Comparison of ENCODE assay signal across 34 cellular contexts in genomic region chr5:154562244-154562861, GRCh38.
"Had no signal": no experiment of that assay in that cellular context is flagged by ENCODE, and none has a peak within 500 bp of the region (broad histone marks: within the 10 kb centered on the region; RNA-seq: fewer than 3 reads in every experiment).

No MANE protein-coding gene starts in this region.

- H3K36me3 Mint-ChIP-seq: activated CD4-positive, alpha-beta memory T cell treated with anti-CD3 and anti-CD28 coated beads for 36 hours; activated CD8-positive, alpha-beta memory T cell treated with anti-CD3 and anti-CD28 coated beads, Interleukin-2, amount 10 ng/mL, durations not matched to agents 7 days and 5 days; activated naive CD4-positive, alpha-beta T cell treated with anti-CD3 and anti-CD28 coated beads, Interleukin-2, amount 50 U/mL, for 24 hours; activated naive CD8-positive, alpha-beta T cell treated with anti-CD3 and anti-CD28 coated beads for 36 hours; brain had no signal

- H3K27me3 ChIP-seq: cardiac muscle cell, colonic mucosa had no signal

- H3K27ac Mint-ChIP-seq: activated CD4-positive, alpha-beta memory T cell treated with anti-CD3 and anti-CD28 coated beads for 36 hours; activated CD4-positive, alpha-beta T cell treated with anti-CD3 and anti-CD28 coated beads for 36 hours; activated CD4-positive, alpha-beta T cell treated with anti-CD3 and anti-CD28 coated beads, Interleukin-2, amount 10 ng/mL, durations not matched to agents 24 days and 14 days; activated CD8-positive, alpha-beta memory T cell treated with anti-CD3 and anti-CD28 coated beads, Interleukin-2, amount 10 ng/mL, durations not matched to agents 7 days and 5 days; activated CD8-positive, alpha-beta T cell treated with anti-CD3 and anti-CD28 coated beads, Interleukin-2, amount 10 ng/mL, durations not matched to agents 7 days and 5 days; activated naive CD4-positive, alpha-beta T cell treated with anti-CD3 and anti-CD28 coated beads for 36 hours; activated naive CD4-positive, alpha-beta T cell treated with anti-CD3 and anti-CD28 coated beads, Interleukin-2, amount 50 U/mL, for 24 hours; activated naive CD8-positive, alpha-beta T cell treated with anti-CD3 and anti-CD28 coated beads for 36 hours; activated naive CD8-positive, alpha-beta T cell treated with anti-CD3 and anti-CD28 coated beads, Interleukin-2, amount 50 U/mL, for 24 hours; activated T-helper 1 cell treated with anti-CD3 and anti-CD28 coated beads, Interleukin-12 subunit alpha, Interleukin-12 subunit beta, Interleukin-2, Interleukin-4 antibody, amounts not matched to agents 30 ng/mL and 10 ng/mL and 1 ng/mL, durations not matched to agents 14 hours and 24 hours and 36 hours; activated T-helper 2 cell treated with anti-CD3 and anti-CD28 coated beads, Interferon-gamma antibody, Interleukin-2, Interleukin-4, amounts not matched to agents 10 μg/mL and 5 μg/mL and 100 μg/mL, durations not matched to agents 14 hours and 24 hours and 36 hours; brain; T-helper 17 cell; T-helper 2 cell treated with Interferon-gamma antibody and Interleukin-4, amounts not matched to agents 5 μg/mL and 100 μg/mL, for 36 hours had no signal

- H3K4me1 Mint-ChIP-seq: activated CD4-positive, alpha-beta T cell treated with anti-CD3 and anti-CD28 coated beads for 36 hours; activated CD4-positive, alpha-beta T cell treated with anti-CD3 and anti-CD28 coated beads, Interleukin-2, amount 10 ng/mL, durations not matched to agents 24 days and 14 days; activated CD8-positive, alpha-beta memory T cell treated with anti-CD3 and anti-CD28 coated beads, Interleukin-2, amount 10 ng/mL, durations not matched to agents 7 days and 5 days; activated naive CD4-positive, alpha-beta T cell treated with anti-CD3 and anti-CD28 coated beads, Interleukin-2, amount 50 U/mL, for 24 hours; activated naive CD8-positive, alpha-beta T cell treated with anti-CD3 and anti-CD28 coated beads, Interleukin-2, amount 50 U/mL, for 24 hours had no signal

- H3K4me1 ChIP-seq: adrenal gland, breast epithelium, colonic mucosa had no signal

- H3K4me3 Mint-ChIP-seq: activated CD4-positive, alpha-beta memory T cell treated with anti-CD3 and anti-CD28 coated beads for 36 hours; activated CD4-positive, alpha-beta T cell treated with anti-CD3 and anti-CD28 coated beads for 36 hours; activated CD4-positive, alpha-beta T cell treated with anti-CD3 and anti-CD28 coated beads, Interleukin-2, amount 10 ng/mL, durations not matched to agents 24 days and 14 days; activated CD8-positive, alpha-beta memory T cell treated with anti-CD3 and anti-CD28 coated beads, Interleukin-2, amount 10 ng/mL, durations not matched to agents 7 days and 5 days; activated CD8-positive, alpha-beta T cell treated with anti-CD3 and anti-CD28 coated beads, Interleukin-2, amount 10 ng/mL, durations not matched to agents 7 days and 5 days; activated naive CD4-positive, alpha-beta T cell treated with anti-CD3 and anti-CD28 coated beads for 36 hours; activated naive CD4-positive, alpha-beta T cell treated with anti-CD3 and anti-CD28 coated beads, Interleukin-2, amount 50 U/mL, for 24 hours; activated naive CD8-positive, alpha-beta T cell treated with anti-CD3 and anti-CD28 coated beads for 36 hours; activated naive CD8-positive, alpha-beta T cell treated with anti-CD3 and anti-CD28 coated beads, Interleukin-2, amount 50 U/mL, for 24 hours; activated T-helper 1 cell treated with anti-CD3 and anti-CD28 coated beads, Interleukin-12 subunit alpha, Interleukin-12 subunit beta, Interleukin-2, Interleukin-4 antibody, amounts not matched to agents 30 ng/mL and 10 ng/mL and 1 ng/mL, durations not matched to agents 14 hours and 24 hours and 36 hours; brain; T-helper 17 cell; T-helper 2 cell treated with Interferon-gamma antibody and Interleukin-4, amounts not matched to agents 5 μg/mL and 100 μg/mL, for 36 hours had no signal

- DNase-seq: activated CD4-positive, alpha-beta memory T cell treated with anti-CD3 and anti-CD28 coated beads for 36 hours; activated CD4-positive, alpha-beta T cell treated with anti-CD3 and anti-CD28 coated beads for 36 hours; activated CD4-positive, alpha-beta T cell treated with anti-CD3 and anti-CD28 coated beads, Interleukin-2, amount 10 ng/mL, durations not matched to agents 24 days and 14 days; activated CD4-positive, CD25-positive, alpha-beta regulatory T cell; activated CD4-positive, CD25-positive, alpha-beta regulatory T cell treated with anti-CD3 and anti-CD28 coated beads, Interleukin-2, amount 50 U/mL, for 72 hours; activated CD8-positive, alpha-beta memory T cell treated with anti-CD3 and anti-CD28 coated beads, Interleukin-2, amount 10 ng/mL, durations not matched to agents 7 days and 5 days; activated CD8-positive, alpha-beta memory T cell treated with anti-CD3 and anti-CD28 coated beads, Interleukin-2, amount 50 U/mL, for 4 hours; activated CD8-positive, alpha-beta T cell treated with anti-CD3 and anti-CD28 coated beads, Interleukin-2, amount 10 ng/mL, durations not matched to agents 7 days and 5 days; activated effector memory CD4-positive, alpha-beta T cell treated with anti-CD3 and anti-CD28 coated beads, Interleukin-2, amount 50 U/mL, for 16 hours; activated naive CD4-positive, alpha-beta T cell treated with anti-CD3 and anti-CD28 coated beads for 36 hours; activated naive CD8-positive, alpha-beta T cell treated with anti-CD3 and anti-CD28 coated beads for 36 hours; activated naive CD8-positive, alpha-beta T cell treated with anti-CD3 and anti-CD28 coated beads, Interleukin-2, amount 50 U/mL, for 24 hours; activated T-cell treated with anti-CD3 and anti-CD28 coated beads, Interleukin-2, amount 50 U/mL, for 1 hour; activated T-cell treated with anti-CD3 and anti-CD28 coated beads, Interleukin-2, amount 50 U/mL, for 48 hours; adrenal gland; amygdala; aorta; central memory CD4-positive, alpha-beta T cell; cerebellar nuclear complex; colonic mucosa; effector CD8-positive, alpha-beta T cell; foreskin fibroblast; head of caudate nucleus; T-helper 1 cell; T-helper 17 cell; T1000 had no signal

- H3K4me3 ChIP-seq: adrenal gland, breast epithelium, cardiac muscle cell, colonic mucosa had no signal

- H3K9me3 ChIP-seq: breast epithelium, colonic mucosa had no signal

- ATAC-seq: activated CD4-positive, alpha-beta T cell treated with anti-CD3 and anti-CD28 coated beads for 36 hours; activated CD8-positive, alpha-beta memory T cell treated with anti-CD3 and anti-CD28 coated beads, Interleukin-2, amount 10 ng/mL, durations not matched to agents 7 days and 5 days; activated CD8-positive, alpha-beta T cell treated with anti-CD3 and anti-CD28 coated beads, Interleukin-2, amount 10 ng/mL, durations not matched to agents 7 days and 5 days; activated naive CD8-positive, alpha-beta T cell treated with anti-CD3 and anti-CD28 coated beads, Interleukin-2, amount 50 U/mL, for 24 hours; T-helper 17 cell had no signal

- H3K36me3 ChIP-seq: adrenal gland, breast epithelium, cardiac muscle cell, colonic mucosa had no signal

- H3K27ac ChIP-seq: adrenal gland, breast epithelium, cardiac muscle cell, colonic mucosa, epithelial cell of prostate had no signal

- H3K9me3 Mint-ChIP-seq: activated CD4-positive, alpha-beta memory T cell treated with anti-CD3 and anti-CD28 coated beads for 36 hours; activated CD4-positive, alpha-beta T cell treated with anti-CD3 and anti-CD28 coated beads, Interleukin-2, amount 10 ng/mL, durations not matched to agents 24 days and 14 days; activated naive CD4-positive, alpha-beta T cell treated with anti-CD3 and anti-CD28 coated beads for 36 hours; activated naive CD4-positive, alpha-beta T cell treated with anti-CD3 and anti-CD28 coated beads, Interleukin-2, amount 50 U/mL, for 24 hours; activated naive CD8-positive, alpha-beta T cell treated with anti-CD3 and anti-CD28 coated beads for 36 hours; activated naive CD8-positive, alpha-beta T cell treated with anti-CD3 and anti-CD28 coated beads, Interleukin-2, amount 50 U/mL, for 24 hours; activated T-helper 1 cell treated with anti-CD3 and anti-CD28 coated beads, Interleukin-12 subunit alpha, Interleukin-12 subunit beta, Interleukin-2, Interleukin-4 antibody, amounts not matched to agents 30 ng/mL and 10 ng/mL and 1 ng/mL, durations not matched to agents 14 hours and 24 hours and 36 hours; activated T-helper 2 cell treated with anti-CD3 and anti-CD28 coated beads, Interferon-gamma antibody, Interleukin-2, Interleukin-4, amounts not matched to agents 10 μg/mL and 5 μg/mL and 100 μg/mL, durations not matched to agents 14 hours and 24 hours and 36 hours; brain; T-helper 2 cell treated with Interferon-gamma antibody and Interleukin-4, amounts not matched to agents 5 μg/mL and 100 μg/mL, for 36 hours had no signal
